In the genomic region with DNA sequence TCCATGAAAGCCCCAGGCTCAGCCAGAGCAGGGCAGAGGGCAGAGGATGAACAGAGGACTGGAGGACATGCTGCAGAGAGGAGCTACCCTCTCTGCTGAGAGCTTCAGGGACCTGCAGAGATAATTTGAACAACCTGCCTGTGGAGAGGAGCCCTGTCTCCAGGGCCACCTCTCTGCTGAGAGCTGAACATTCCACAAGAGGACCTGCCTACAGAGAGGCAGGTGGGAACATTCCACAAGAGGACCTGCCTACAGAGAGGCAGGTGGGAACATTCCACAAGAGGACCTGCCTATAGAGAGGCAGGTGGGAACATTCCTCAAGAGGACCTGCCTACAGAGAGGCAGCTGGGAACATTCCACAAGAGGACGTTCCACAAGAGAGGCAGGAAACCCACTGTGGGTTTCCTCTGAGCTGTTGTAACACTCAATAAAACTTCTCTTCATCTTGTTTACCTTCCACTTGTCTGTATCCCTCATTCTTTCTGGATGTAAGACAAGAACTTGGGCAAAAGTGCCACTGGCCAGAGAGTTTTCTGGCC, we compare ENCODE assay signal across 32 cellular contexts.
"Had no signal": no experiment of that assay in that cellular context is flagged by ENCODE, and none has a peak within 500 bp of the region (broad histone marks: within the 10 kb centered on the region; RNA-seq: fewer than 3 reads in every experiment).

No MANE protein-coding gene starts in this region.

- H3K4me1 ChIP-seq: colonic mucosa, esophagus squamous epithelium, heart right ventricle, left lung, neural progenitor cell, parathyroid adenoma, right atrium auricular region, testis, tibial artery, upper lobe of left lung, uterus had no signal

- H3K27me3 ChIP-seq: colonic mucosa, esophagus squamous epithelium, heart right ventricle, left lung, neural progenitor cell, right atrium auricular region, testis, tibial artery, upper lobe of left lung, uterus had no signal

- FAIRE-seq: endometrium, keratinocyte had no signal

- H3K4me1 Mint-ChIP-seq: immature natural killer cell; naive thymus-derived CD4-positive, alpha-beta T cell; nephron; neural progenitor cell; stimulated activated effector memory CD8-positive, alpha-beta T cell treated with anti-CD3 and anti-CD28 coated beads, Interleukin-12 subunit alpha, Interleukin-12 subunit beta, amount 100 ng/mL, for 72 hours had no signal

- H3K4me3 Mint-ChIP-seq: immature natural killer cell; naive thymus-derived CD4-positive, alpha-beta T cell; nephron; neural progenitor cell; stimulated activated effector memory CD8-positive, alpha-beta T cell treated with anti-CD3 and anti-CD28 coated beads, Interleukin-12 subunit alpha, Interleukin-12 subunit beta, amount 100 ng/mL, for 72 hours had no signal

- H3K4me3 ChIP-seq: colonic mucosa, esophagus squamous epithelium, heart right ventricle, left lung, neural progenitor cell, right atrium auricular region, smooth muscle cell, testis, tibial artery, upper lobe of left lung, uterus had no signal

- H3K27me3 Mint-ChIP-seq: naive thymus-derived CD4-positive, alpha-beta T cell; progenitor cell of endocrine pancreas had no signal

- H3K9ac ChIP-seq: neural progenitor cell, parathyroid adenoma had no signal

- H3K36me3 ChIP-seq: colonic mucosa, esophagus squamous epithelium, heart right ventricle, left lung, neural progenitor cell, right atrium auricular region, tibial artery, upper lobe of left lung, uterus had no signal

- DNase-seq: colonic mucosa; dermis blood vessel endothelial cell; effector memory CD4-positive, alpha-beta T cell; erythroblast; esophagus squamous epithelium; foreskin melanocyte; glutamatergic neuron; heart right ventricle; hippocampal formation; immature natural killer cell; mesenchymal stem cell; midbrain; naive thymus-derived CD4-positive, alpha-beta T cell; stimulated activated CD4-positive, alpha-beta T cell treated with anti-CD3 and anti-CD28 coated beads, Interleukin-12 subunit alpha, Interleukin-12 subunit beta, amount 100 ng/mL, for 4 hours; stimulated activated CD4-positive, alpha-beta T cell treated with anti-CD3 and anti-CD28 coated beads, Interleukin-1b, Interleukin-23, amount 100 ng/mL, for 48 hours; stimulated activated CD4-positive, alpha-beta T cell treated with anti-CD3 and anti-CD28 coated beads, Interleukin-4, amount 100 ng/mL, for 1 hour; stimulated activated naive CD8-positive, alpha-beta T cell treated with anti-CD3 and anti-CD28 coated beads, Interleukin-15, Interleukin-2, amounts not matched to agents 100 U/mL and 50 U/mL, for 24 hours; substantia nigra; testis; tibial artery; uterus had no signal

- H3K27ac Mint-ChIP-seq: immature natural killer cell; naive thymus-derived CD4-positive, alpha-beta T cell; nephron; neural progenitor cell; progenitor cell of endocrine pancreas; stimulated activated effector memory CD8-positive, alpha-beta T cell treated with anti-CD3 and anti-CD28 coated beads, Interleukin-12 subunit alpha, Interleukin-12 subunit beta, amount 100 ng/mL, for 72 hours had no signal

- H3K9me3 ChIP-seq: colonic mucosa, esophagus squamous epithelium, heart right ventricle, right atrium auricular region, testis, tibial artery, uterus had no signal

- H3K9me3 Mint-ChIP-seq: nephron, neural progenitor cell had no signal

- H3K36me3 Mint-ChIP-seq: immature natural killer cell; neural progenitor cell; stimulated activated effector memory CD8-positive, alpha-beta T cell treated with anti-CD3 and anti-CD28 coated beads, Interleukin-12 subunit alpha, Interleukin-12 subunit beta, amount 100 ng/mL, for 72 hours had no signal

- H3K27ac ChIP-seq: colonic mucosa, esophagus squamous epithelium, heart right ventricle, left lung, neural progenitor cell, parathyroid adenoma, right atrium auricular region, testis, tibial artery, upper lobe of left lung, uterus had no signal
